Comparison of ENCODE assay signal across 24 cellular contexts in the genomic region with DNA sequence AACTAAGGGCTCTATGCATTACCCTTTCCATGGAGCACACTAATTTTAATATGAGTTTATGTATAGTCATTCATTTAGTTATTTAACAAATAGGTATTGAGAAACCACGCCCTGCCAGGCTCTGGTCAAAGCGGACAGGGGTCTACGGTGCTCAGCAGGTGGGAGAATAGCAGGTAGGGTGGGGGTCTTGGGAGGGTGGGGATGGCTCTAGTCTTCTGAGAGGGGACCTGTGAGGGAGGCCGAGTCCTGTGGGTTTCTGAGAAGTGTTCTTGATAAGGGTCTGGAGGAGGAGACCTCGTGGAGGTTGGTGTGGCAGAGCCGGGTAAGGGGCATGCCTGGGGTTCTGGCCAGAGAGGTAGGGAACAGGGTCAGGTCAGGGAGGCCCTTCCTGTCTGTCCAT. TPM values are rescaled to one million over a fixed set of nuclear protein-coding genes. Genes with fewer than 3 reads are reported as not detected.
DNase-seq lines count a peak whose midpoint lies in the region; ATAC-seq and TF ChIP-seq lines count a peak whose summit lies in the region.
"Had no signal": no experiment of that assay in that cellular context is flagged by ENCODE, and none has a peak within 500 bp of the region (broad histone marks: within the 10 kb centered on the region; RNA-seq: fewer than 3 reads in every experiment).

No MANE protein-coding gene starts in this region.

- peaks cover 28% of the 10 kb centered on the region for H3K36me3 ChIP-seq in OCI-LY1 (ENCODE audit: insufficient read depth, low read length)
- H3K36me3 ChIP-seq in lower lobe of right lung: no peaks in the 10 kb centered on the region
- H3K36me3 ChIP-seq in transverse colon: no peaks in the 10 kb centered on the region
- H3K36me3 ChIP-seq in gastrocnemius medialis: no peaks in the 10 kb centered on the region
- H3K36me3 ChIP-seq: ascending aorta, heart left ventricle, left lung had no signal

- 0 out of 2 replicates have a peak, but pooled peaks cover 8% of the 10 kb centered on the region for H3F3A ChIP-seq in OCI-LY1 (ENCODE audit: insufficient read depth, low read length)

- H3K27me3 ChIP-seq in OCI-LY1 (ENCODE audit: insufficient read depth, low read length) (no peaks in the 10 kb centered on the region), lower lobe of right lung (ENCODE audit: low read depth) (no peaks in the 10 kb centered on the region), transverse colon (no peaks in the 10 kb centered on the region), gastrocnemius medialis (no peaks in the 10 kb centered on the region)
- H3K27me3 ChIP-seq: ascending aorta, heart left ventricle, left lung had no signal

- no peaks in the 10 kb centered on the region for H4K20me1 ChIP-seq in OCI-LY1 (ENCODE audit: insufficient read depth, low read length)

- no peak overlapping the region for H2AFZ ChIP-seq in OCI-LY1 (ENCODE audit: low read length)
- H2AFZ ChIP-seq: GM23248, PC-9 had no signal

- peaks cover 48% of the 10 kb centered on the region for H3K79me2 ChIP-seq in OCI-LY1 (ENCODE audit: insufficient read depth, low read length)

- H3K9me3 ChIP-seq in OCI-LY1 (ENCODE audit: low read length): peaks cover 10% of the 10 kb centered on the region; the same call in 1 of the 2 replicates
- peaks cover 5% of the 10 kb centered on the region for H3K9me3 ChIP-seq in lower lobe of right lung
- H3K9me3 ChIP-seq in transverse colon: no peaks in the 10 kb centered on the region
- H3K9me3 ChIP-seq in gastrocnemius medialis: no peaks in the 10 kb centered on the region
- H3K9me3 ChIP-seq: ascending aorta, left lung had no signal

- no peak for TF ChIP-seq POLR2A in transverse colon (IDR thresholded peaks at IDR 0.05)
- no peak for TF ChIP-seq POLR2A in gastrocnemius medialis (IDR thresholded peaks at IDR 0.05)

- no peak for TF ChIP-seq EP300 in transverse colon (IDR thresholded peaks at IDR 0.05; ENCODE audit: low read depth)

- H3K9me2 ChIP-seq in OCI-LY1 (ENCODE audit: low read depth, low read length): no peaks in the 10 kb centered on the region

- in situ Hi-C loops in transverse colon (cut with MboI; ENCODE audit: low pct_ligation_motif_present in 1 of 4, low pct_unique_long_range_greater_than_20kb in 1 of 4, low sequenced_read_pairs in 3 of 4) (no loop called here), gastrocnemius medialis (cut with MboI; ENCODE audit: low sequenced_read_pairs in 4 of 4) (no loop called here)

- H3K4me3 ChIP-seq in GM08714 (ENCODE audit: low read length) (peak overlapping the region; percentile 60), OCI-LY1 (ENCODE audit: low read depth, low read length, poor library complexity, severe bottlenecking) (peak overlapping the region; percentile 72), lower lobe of right lung (peak overlapping the region; percentile 48), transverse colon (no peak overlapping the region), gastrocnemius medialis (peak overlapping the region in 1 of 4 donors; percentile 23)
- H3K4me3 ChIP-seq: GM23248, PC-9 had no signal

- intact Hi-C loops in lower lobe of right lung (cut with DNase I): no loop called here
- intact Hi-C loops in transverse colon (cut with DNase I; ENCODE audit: low total_unique reads): no loop called here
- intact Hi-C loops in gastrocnemius medialis (cut with DNase I; ENCODE audit: low total_unique reads): no loop called here

- H3K4me1 ChIP-seq in OCI-LY1 (ENCODE audit: insufficient read depth, low read length, severe bottlenecking) (peaks cover 78% of the 10 kb centered on the region), lower lobe of right lung (no peaks in the 10 kb centered on the region), transverse colon (no peaks in the 10 kb centered on the region), gastrocnemius medialis (no peaks in the 10 kb centered on the region)
- H3K4me1 ChIP-seq: ascending aorta had no signal

- no peak for DNase-seq in lower lobe of right lung
- DNase-seq in transverse colon: no peak
- DNase-seq in gastrocnemius medialis: no peak
- DNase-seq: activated CD4-positive, alpha-beta T cell treated with anti-CD3 and anti-CD28 coated beads for 4 hours; CD4-positive, alpha-beta memory T cell; central memory CD4-positive, alpha-beta T cell; DMS153; GM23248; heart left ventricle; HFFc6; left lung; NCI-H1048; NCI-H1930; NCI-H226; NCI-H82; PC-9; stimulated activated CD4-positive, alpha-beta T cell treated with anti-CD3 and anti-CD28 coated beads, Interleukin-4, amount 100 ng/mL, for 24 hours; T-helper 1 cell had no signal

- H3K4me2 ChIP-seq in OCI-LY1 (ENCODE audit: low read length): peak overlapping the region; percentile 91
- H3K4me2 ChIP-seq: PC-9 had no signal

- WGBS in transverse colon (ENCODE audit: low coverage in 1 of 2), 2 donors: 40 to 78% methylated on average over 1 to 6 of the region's 6 CpGs

- peak overlapping the region; percentile 93 for H3K9ac ChIP-seq in OCI-LY1 (ENCODE audit: low read length)
- H3K9ac ChIP-seq: GM23248 had no signal

- no peak for TF ChIP-seq CTCF in OCI-LY1 (IDR thresholded peaks at IDR 0.05; ENCODE audit: low read length)
- no peak for TF ChIP-seq CTCF in lower lobe of right lung (IDR thresholded peaks at IDR 0.05)
- TF ChIP-seq CTCF in transverse colon (IDR thresholded peaks at IDR 0.05): no peak
- TF ChIP-seq CTCF in gastrocnemius medialis (IDR thresholded peaks at IDR 0.05 in 4 of 5, conservative IDR thresholded peaks at IDR 0.05 in 1 of 5): no peak

- H3K27ac ChIP-seq in OCI-LY1 (ENCODE audit: low read depth, low read length, poor library complexity, severe bottlenecking): peak overlapping the region; percentile 99
- peak overlapping the region; percentile 84 for H3K27ac ChIP-seq in lower lobe of right lung
- H3K27ac ChIP-seq in transverse colon: peak overlapping the region in 3 of 4 donors; percentile 50 to 68 (median 63)
- no peak overlapping the region for H3K27ac ChIP-seq in gastrocnemius medialis
- H3K27ac ChIP-seq: GM23248, PC-9 had no signal

- no peak for ATAC-seq in lower lobe of right lung
- ATAC-seq in gastrocnemius medialis: no peak
- no peak for ATAC-seq in GM18519 (IDR thresholded peaks at IDR 0.05; ENCODE audit: low FRiP score, unreplicated experiment)
- no peak for ATAC-seq in GM21717 (IDR thresholded peaks at IDR 0.05; ENCODE audit: unreplicated experiment)

RNA-seq across cellular contexts. Expression of a gene that starts 1.1 kb away (rescaled TPM):
- total RNA-seq in lower lobe of right lung: 44.4 TPM
- 10 to 100 TPM in 1 of 4 donors, 1 to 10 TPM in 2, under 1 TPM in 1; 0.60 to 20.6 (median 5.1) TPM for total RNA-seq in transverse colon
- total RNA-seq in gastrocnemius medialis: under 1 TPM; 0.29 to 0.94 (median 0.59) TPM
- total RNA-seq: GM23248, HFFc6, LHCN-M2, PC-9 had no signal

Comparison
In these comparisons a context has a peak if more than half of its experiments do, and no peak if none do; other contexts are left out.
1. H3K4me3 ChIP-seq: peak in GM08714 (single experiment), OCI-LY1 (single experiment) and lower lobe of right lung (single experiment); none in transverse colon (0 of 4).
2. H3K27ac ChIP-seq: peak in OCI-LY1 (single experiment), lower lobe of right lung (single experiment) and transverse colon (3 of 4); none in gastrocnemius medialis (0 of 4).